ENCODE assay signal across 25 cellular contexts in genomic region chr20:47509685-47510084, GRCh38. TPM values are rescaled to one million over a fixed set of nuclear protein-coding genes. Genes with fewer than 3 reads are reported as not detected.
DNase-seq lines count a peak whose midpoint lies in the region; ATAC-seq and TF ChIP-seq lines count a peak whose summit lies in the region.
"Had no signal": no experiment of that assay in that cellular context is flagged by ENCODE, and none has a peak within 500 bp of the region (broad histone marks: within the 10 kb centered on the region; RNA-seq: fewer than 3 reads in every experiment).

No MANE protein-coding gene starts in this region.

- CTCF ChIA-PET in activated CD8-positive, alpha-beta memory T cell treated with anti-CD3 and anti-CD28 coated beads, Interleukin-2, amount 10 ng/mL, durations not matched to agents 7 days and 5 days (lab: Charles Lee): interaction anchor here (0.9 to 2.3 kb wide), 3 partner anchors 11 to 111 kb away, joined by 3 to 8 read pairs (median 3); no protein-coding TSS in a partner anchor

- H3K36me3 ChIP-seq in DOHH2 (ENCODE audit: control insufficient read depth, low read length): peaks cover 90% of the 10 kb centered on the region
- H3K36me3 ChIP-seq: left lung, uterus had no signal

- H3K4me1 Mint-ChIP-seq in activated CD8-positive, alpha-beta memory T cell treated with anti-CD3 and anti-CD28 coated beads, Interleukin-2, amount 10 ng/mL, durations not matched to agents 7 days and 5 days: peaks cover 62% of the 10 kb centered on the region
- H3K4me1 Mint-ChIP-seq in activated T-helper 17 cell treated with anti-CD3 and anti-CD28 coated beads, Interleukin-2, amount 50 U/mL, for 72 hours: peaks cover 46% of the 10 kb centered on the region
- H3K4me1 Mint-ChIP-seq in naive thymus-derived CD8-positive, alpha-beta T cell: peaks cover 18 to 83% (median 66%) of the 10 kb centered on the region in 4 donors

- peaks cover 100% of the 10 kb centered on the region for H3K79me2 ChIP-seq in DOHH2 (ENCODE audit: control insufficient read depth, low read length)

- POLR2A ChIA-PET in naive thymus-derived CD8-positive, alpha-beta T cell (lab: Charles Lee): interaction anchor here (0.6 to 1.4 kb wide), 2 partner anchors 8 to 176 kb away, joined by 3 read pairs; partner anchors contain the start of gene NCOA3

- H3K9me3 ChIP-seq in DOHH2 (ENCODE audit: control insufficient read depth, insufficient read depth, low read length): no peaks in the 10 kb centered on the region
- H3K9me3 ChIP-seq: left lung, uterus had no signal

- peak overlapping the region; percentile 85 for H3K27ac Mint-ChIP-seq in activated CD8-positive, alpha-beta memory T cell treated with anti-CD3 and anti-CD28 coated beads, Interleukin-2, amount 10 ng/mL, durations not matched to agents 7 days and 5 days
- H3K27ac Mint-ChIP-seq in activated T-helper 17 cell treated with anti-CD3 and anti-CD28 coated beads, Interleukin-2, amount 50 U/mL, for 72 hours: peak overlapping the region; percentile 53
- H3K27ac Mint-ChIP-seq in naive thymus-derived CD8-positive, alpha-beta T cell: peak overlapping the region; percentile 59 to 91 (median 86)
- H3K27ac Mint-ChIP-seq: brain had no signal

- no peak for DNase-seq in activated CD8-positive, alpha-beta memory T cell treated with anti-CD3 and anti-CD28 coated beads, Interleukin-2, amount 10 ng/mL, durations not matched to agents 7 days and 5 days
- no peak for DNase-seq in activated CD8-positive, alpha-beta memory T cell treated with anti-CD3 and anti-CD28 coated beads, Interleukin-2, amount 50 U/mL, for 4 hours
- DNase-seq in naive thymus-derived CD8-positive, alpha-beta T cell: no peak
- DNase-seq in DMS 273 (lab: John Stamatoyannopoulos, UW; ENCODE audit: unreplicated experiment): no peak
- DNase-seq: activated CD4-positive, CD25-positive, alpha-beta regulatory T cell; effector memory CD4-positive, alpha-beta T cell; foreskin melanocyte; GM23248; immature natural killer cell; left lung; MM.1S; NCI-H526; stimulated activated CD8-positive, alpha-beta memory T cell treated with anti-CD3 and anti-CD28 coated beads, Interleukin-4, amount 100 ng/mL, for 48 hours; T1000; uterus had no signal

- no peaks in the 10 kb centered on the region for H3K9me3 Mint-ChIP-seq in activated CD8-positive, alpha-beta memory T cell treated with anti-CD3 and anti-CD28 coated beads, Interleukin-2, amount 10 ng/mL, durations not matched to agents 7 days and 5 days (ENCODE audit: low read depth)
- no peaks in the 10 kb centered on the region for H3K9me3 Mint-ChIP-seq in activated T-helper 17 cell treated with anti-CD3 and anti-CD28 coated beads, Interleukin-2, amount 50 U/mL, for 72 hours
- H3K9me3 Mint-ChIP-seq in naive thymus-derived CD8-positive, alpha-beta T cell: no peaks in the 10 kb centered on the region
- H3K9me3 Mint-ChIP-seq: immature natural killer cell, neural progenitor cell had no signal

- H3K27ac ChIP-seq in DOHH2 (ENCODE audit: low read depth, low read length): peak overlapping the region; percentile 80
- H3K27ac ChIP-seq: BLaER1 treated with 17β-estradiol and CSF1 and Interleukin-3, amounts not matched to agents 10 nM and 100 nM; GM23248; hepatocyte; left lung; uterus had no signal

- no peaks in the 10 kb centered on the region for H3K27me3 ChIP-seq in DOHH2 (ENCODE audit: control insufficient read depth, low read length)
- H3K27me3 ChIP-seq: BLaER1 treated with 17β-estradiol and CSF1 and Interleukin-3, amounts not matched to agents 10 nM and 100 nM; hepatocyte; left lung; neural progenitor cell; uterus had no signal

- H3K4me3 ChIP-seq in DOHH2 (ENCODE audit: low read length): peak overlapping the region; percentile 84; the same call in 1 of the 2 replicates
- H3K4me3 ChIP-seq: BLaER1 treated with 17β-estradiol and CSF1 and Interleukin-3, amounts not matched to agents 10 nM and 100 nM; GM23248; hepatocyte; left lung; neural progenitor cell; uterus had no signal

- no peak for TF ChIP-seq CTCF in DOHH2 (IDR thresholded peaks at IDR 0.05; ENCODE audit: low read depth, low read length, poor library complexity, severe bottlenecking)

- no peaks in the 10 kb centered on the region for H3K9me2 ChIP-seq in DOHH2 (replicated peaks; ENCODE audit: control insufficient read depth, low read length)

- H3K27me3 Mint-ChIP-seq in activated CD8-positive, alpha-beta memory T cell treated with anti-CD3 and anti-CD28 coated beads, Interleukin-2, amount 10 ng/mL, durations not matched to agents 7 days and 5 days: no peaks in the 10 kb centered on the region
- no peaks in the 10 kb centered on the region for H3K27me3 Mint-ChIP-seq in activated T-helper 17 cell treated with anti-CD3 and anti-CD28 coated beads, Interleukin-2, amount 50 U/mL, for 72 hours
- no peaks in the 10 kb centered on the region for H3K27me3 Mint-ChIP-seq in naive thymus-derived CD8-positive, alpha-beta T cell

- peaks cover 93% of the 10 kb centered on the region for H3K4me1 ChIP-seq in DOHH2 (ENCODE audit: control insufficient read depth, low read length)
- H3K4me1 ChIP-seq: uterus had no signal

- peak overlapping the region; percentile 64 for H3K4me2 ChIP-seq in DOHH2 (ENCODE audit: low read length)
- H3K4me2 ChIP-seq: BLaER1 treated with 17β-estradiol and CSF1 and Interleukin-3, amounts not matched to agents 10 nM and 100 nM; hepatocyte had no signal

- H4K20me1 ChIP-seq in DOHH2 (ENCODE audit: control insufficient read depth, insufficient read depth, low read depth, low read length): peaks cover 27% of the 10 kb centered on the region; the same call in 1 of the 2 replicates

- H3K36me3 Mint-ChIP-seq in activated CD8-positive, alpha-beta memory T cell treated with anti-CD3 and anti-CD28 coated beads, Interleukin-2, amount 10 ng/mL, durations not matched to agents 7 days and 5 days: peaks cover 33% of the 10 kb centered on the region
- H3K36me3 Mint-ChIP-seq in activated T-helper 17 cell treated with anti-CD3 and anti-CD28 coated beads, Interleukin-2, amount 50 U/mL, for 72 hours (ENCODE audit: low read depth): peaks cover 76% of the 10 kb centered on the region
- peaks cover 0 to 18% (median 2%) of the 10 kb centered on the region in 3 donors for H3K36me3 Mint-ChIP-seq in naive thymus-derived CD8-positive, alpha-beta T cell
- H3K36me3 Mint-ChIP-seq: immature natural killer cell had no signal

- H3K4me3 Mint-ChIP-seq in activated CD8-positive, alpha-beta memory T cell treated with anti-CD3 and anti-CD28 coated beads, Interleukin-2, amount 10 ng/mL, durations not matched to agents 7 days and 5 days: peak overlapping the region; percentile 63
- peak overlapping the region; percentile 81 for H3K4me3 Mint-ChIP-seq in activated T-helper 17 cell treated with anti-CD3 and anti-CD28 coated beads, Interleukin-2, amount 50 U/mL, for 72 hours
- peak overlapping the region; percentile 25 to 81 (median 62) for H3K4me3 Mint-ChIP-seq in naive thymus-derived CD8-positive, alpha-beta T cell
- H3K4me3 Mint-ChIP-seq: brain, neural progenitor cell had no signal

- ATAC-seq in activated CD8-positive, alpha-beta memory T cell treated with anti-CD3 and anti-CD28 coated beads, Interleukin-2, amount 10 ng/mL, durations not matched to agents 7 days and 5 days: no peak
- ATAC-seq in activated T-helper 17 cell treated with anti-CD3 and anti-CD28 coated beads, Interleukin-2, amount 50 U/mL, for 72 hours (replicated peaks): no peak
- ATAC-seq in naive thymus-derived CD8-positive, alpha-beta T cell: no peak
- ATAC-seq in GM19351 (IDR thresholded peaks at IDR 0.05; ENCODE audit: unreplicated experiment) (no peak), HG03442 (IDR thresholded peaks at IDR 0.05; ENCODE audit: unreplicated experiment) (no peak)
- ATAC-seq: esophagus mucosa, left lung, SK-N-SH treated with all-trans-retinoic acid at 6 μM for 48 hours had no signal

- peaks cover 30% of the 10 kb centered on the region for H3F3A ChIP-seq in DOHH2 (ENCODE audit: control insufficient read depth, insufficient read depth)

RNA-seq across cellular contexts. Expression of gene NCOA3, which starts 8.0 kb away (rescaled TPM):
- 10 to 100 TPM; 74.9 to 75.8 TPM for total RNA-seq in activated CD8-positive, alpha-beta memory T cell treated with anti-CD3 and anti-CD28 coated beads, Interleukin-2, amount 10 ng/mL, durations not matched to agents 7 days and 5 days
- total RNA-seq in activated T-helper 17 cell treated with anti-CD3 and anti-CD28 coated beads, Interleukin-2, amount 50 U/mL, for 72 hours: 10 to 100 TPM; 55.4 to 64.2 TPM
- total RNA-seq in naive thymus-derived CD8-positive, alpha-beta T cell: 100 to 1,000 TPM in 1 of 2 experiments, 10 to 100 TPM in 1; 92.0 to 106 TPM
- polyA plus RNA-seq in naive thymus-derived CD8-positive, alpha-beta T cell: 10 to 100 TPM; 18.4 to 27.8 (median 20.1) TPM
